ENCODE assay signal across 24 cellular contexts in genomic region chr4:15545371-15545770, GRCh38.
"Had no signal": no experiment of that assay in that cellular context is flagged by ENCODE, and none has a peak within 500 bp of the region (broad histone marks: within the 10 kb centered on the region; RNA-seq: fewer than 3 reads in every experiment).

No MANE protein-coding gene starts in this region.

- H3K9me3 ChIP-seq: colonic mucosa, lower lobe of right lung, thyroid gland, vagina had no signal

- H3K27me3 ChIP-seq: colonic mucosa, thyroid gland, vagina had no signal

- FAIRE-seq: endometrium, frontal cortex had no signal

- H3K4me1 Mint-ChIP-seq: stimulated activated memory B cell treated with anti-CD40 and anti-IgM and Interleukin-4, amounts not matched to agents 10 μg/mL and 1 μg/mL and 100 μg/mL, for 72 hours had no signal

- H3K9me3 Mint-ChIP-seq: immature natural killer cell; naive thymus-derived CD8-positive, alpha-beta T cell; nephron progenitor cell; stimulated activated memory B cell treated with anti-CD40 and anti-IgM and Interleukin-4, amounts not matched to agents 10 μg/mL and 1 μg/mL and 100 μg/mL, for 72 hours; stimulated activated naive CD8-positive, alpha-beta T cell treated with anti-CD3 and anti-CD28 coated beads, Interleukin-15, Interleukin-2, amounts not matched to agents 100 ng/mL and 50 ng/mL, for 24 hours had no signal

- H3K36me3 ChIP-seq: colonic mucosa, thyroid gland had no signal

- DNase-seq: colonic mucosa; dermis blood vessel endothelial cell; effector memory CD4-positive, alpha-beta T cell; erythroblast; hypothalamus; immature natural killer cell; islet precursor cell; kidney glomerular epithelial cell; left colon; left ventricle myocardium superior; lower lobe of right lung; naive thymus-derived CD8-positive, alpha-beta T cell; nephron progenitor cell; nucleus accumbens; posterior cingulate gyrus; stimulated activated CD4-positive, alpha-beta T cell treated with anti-CD3 and anti-CD28 coated beads, Interleukin-4, amount 100 ng/mL, for 4 hours; thyroid gland; trophoblast cell had no signal

- H3K4me3 Mint-ChIP-seq: immature natural killer cell; naive thymus-derived CD8-positive, alpha-beta T cell; nephron progenitor cell; stimulated activated memory B cell treated with anti-CD40 and anti-IgM and Interleukin-4, amounts not matched to agents 10 μg/mL and 1 μg/mL and 100 μg/mL, for 72 hours; stimulated activated naive CD8-positive, alpha-beta T cell treated with anti-CD3 and anti-CD28 coated beads, Interleukin-15, Interleukin-2, amounts not matched to agents 100 ng/mL and 50 ng/mL, for 24 hours had no signal

- H3K4me1 ChIP-seq: colonic mucosa, vagina had no signal

- H3K4me3 ChIP-seq: colonic mucosa, lower lobe of right lung, thyroid gland, vagina had no signal

- H3K27ac Mint-ChIP-seq: immature natural killer cell; naive thymus-derived CD8-positive, alpha-beta T cell; nephron progenitor cell; stimulated activated memory B cell treated with anti-CD40 and anti-IgM and Interleukin-4, amounts not matched to agents 10 μg/mL and 1 μg/mL and 100 μg/mL, for 72 hours; stimulated activated naive CD8-positive, alpha-beta T cell treated with anti-CD3 and anti-CD28 coated beads, Interleukin-15, Interleukin-2, amounts not matched to agents 100 ng/mL and 50 ng/mL, for 24 hours had no signal

- H3K27me3 Mint-ChIP-seq: naive thymus-derived CD8-positive, alpha-beta T cell; stimulated activated memory B cell treated with anti-CD40 and anti-IgM and Interleukin-4, amounts not matched to agents 10 μg/mL and 1 μg/mL and 100 μg/mL, for 72 hours; stimulated activated naive CD8-positive, alpha-beta T cell treated with anti-CD3 and anti-CD28 coated beads, Interleukin-15, Interleukin-2, amounts not matched to agents 100 ng/mL and 50 ng/mL, for 24 hours had no signal

- H3K27ac ChIP-seq: colonic mucosa, lower lobe of right lung, thyroid gland, vagina had no signal

- ATAC-seq: left colon; left ventricle myocardium superior; lower lobe of right lung; naive thymus-derived CD8-positive, alpha-beta T cell; sciatic nerve; stimulated activated memory B cell treated with anti-CD40 and anti-IgM and Interleukin-4, amounts not matched to agents 10 μg/mL and 1 μg/mL and 100 μg/mL, for 72 hours had no signal
